In the genomic region with DNA sequence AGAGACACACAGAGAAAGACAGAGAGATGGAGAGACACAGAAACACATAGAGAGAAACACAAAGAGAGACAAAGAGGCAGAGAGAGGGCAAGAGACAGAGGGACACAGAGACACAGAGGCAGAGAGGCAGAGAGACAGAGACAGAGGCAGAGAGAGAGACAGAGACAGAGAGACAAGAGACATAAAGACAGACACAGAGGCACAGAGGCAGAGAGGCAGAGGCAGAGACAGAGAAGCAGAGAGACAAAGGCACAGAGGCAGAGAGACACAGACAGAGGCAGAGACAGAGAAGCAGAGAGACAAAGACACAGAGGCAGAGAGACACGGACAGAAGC, we compare ENCODE assay signal across 15 cellular contexts. TPM values are rescaled to one million over a fixed set of nuclear protein-coding genes. Genes with fewer than 3 reads are reported as not detected.
DNase-seq lines count a peak whose midpoint lies in the region; ATAC-seq and TF ChIP-seq lines count a peak whose summit lies in the region.
"Had no signal": no experiment of that assay in that cellular context is flagged by ENCODE, and none has a peak within 500 bp of the region (broad histone marks: within the 10 kb centered on the region; RNA-seq: fewer than 3 reads in every experiment).

No MANE protein-coding gene starts in this region.

- H3K4me3 Mint-ChIP-seq in activated naive CD4-positive, alpha-beta T cell treated with anti-CD3 and anti-CD28 coated beads, Interleukin-2, amount 50 U/mL, for 24 hours = peak overlapping the region; percentile 75
- peak overlapping the region; percentile 79 for H3K4me3 Mint-ChIP-seq in activated T-helper 17 cell treated with anti-CD3 and anti-CD28 coated beads, Interleukin-2, amount 50 U/mL, for 72 hours
- H3K4me3 Mint-ChIP-seq in type B pancreatic cell = peak overlapping the region; percentile 10

- H3K4me1 ChIP-seq in lower lobe of right lung (peaks cover 41% of the 10 kb centered on the region), osteoblast (ENCODE audit: insufficient read depth, low read length) (no peaks in the 10 kb centered on the region), A673 (ENCODE audit: insufficient read depth, low read length, poor library complexity, severe bottlenecking) (no peaks in the 10 kb centered on the region)

- no peaks in the 10 kb centered on the region for H3K27me3 Mint-ChIP-seq in activated naive CD4-positive, alpha-beta T cell treated with anti-CD3 and anti-CD28 coated beads, Interleukin-2, amount 50 U/mL, for 24 hours
- H3K27me3 Mint-ChIP-seq in activated T-helper 17 cell treated with anti-CD3 and anti-CD28 coated beads, Interleukin-2, amount 50 U/mL, for 72 hours = no peaks in the 10 kb centered on the region
- peaks cover 9% of the 10 kb centered on the region for H3K27me3 Mint-ChIP-seq in type B pancreatic cell

- no peaks in the 10 kb centered on the region for H3K9me3 Mint-ChIP-seq in activated naive CD4-positive, alpha-beta T cell treated with anti-CD3 and anti-CD28 coated beads, Interleukin-2, amount 50 U/mL, for 24 hours
- H3K9me3 Mint-ChIP-seq in activated T-helper 17 cell treated with anti-CD3 and anti-CD28 coated beads, Interleukin-2, amount 50 U/mL, for 72 hours = no peaks in the 10 kb centered on the region
- H3K9me3 Mint-ChIP-seq in type B pancreatic cell = no peaks in the 10 kb centered on the region

- peak overlapping the region; percentile 23 for H3K4me3 ChIP-seq in lower lobe of right lung
- no peak overlapping the region for H3K4me3 ChIP-seq in osteoblast (ENCODE audit: insufficient read depth, low read length)
- no peak overlapping the region for H3K4me3 ChIP-seq in A673 (ENCODE audit: low read depth, low read length, poor library complexity, severe bottlenecking)
- H3K4me3 ChIP-seq: SK-N-MC, tibial nerve had no signal

- ATAC-seq in activated T-helper 17 cell treated with anti-CD3 and anti-CD28 coated beads, Interleukin-2, amount 50 U/mL, for 72 hours (replicated peaks) = no peak
- no peak for ATAC-seq in lower lobe of right lung

- DNase-seq in activated naive CD4-positive, alpha-beta T cell treated with anti-CD3 and anti-CD28 coated beads, Interleukin-2, amount 50 U/mL, for 16 hours = no peak
- DNase-seq in lower lobe of right lung = no peak
- no peak for DNase-seq in type B pancreatic cell (ENCODE audit: extremely low spot score, unreplicated experiment)
- DNase-seq in osteoblast (ENCODE audit: insufficient read length, low spot score, missing footprints) = no peak
- no peak for DNase-seq in A673 (ENCODE audit: low spot score)
- DNase-seq in stimulated activated CD4-positive, alpha-beta T cell treated with anti-CD3 and anti-CD28 coated beads, Interleukin-2, amount 100 ng/mL, for 24 hours = no peak
- DNase-seq: NCI-H1092 treated with DMSO at 0.1 percent for 48 hours, NCI-H748 treated with DMSO at 0.1 percent for 48 hours had no signal

- H4K20me1 ChIP-seq in osteoblast (ENCODE audit: insufficient read depth, low read length) = no peaks in the 10 kb centered on the region

- POLR2A ChIA-PET in A673 (lab: Charles Lee; ENCODE audit: low non-redundant PET) = no interaction called here

- H3K27me3 ChIP-seq in lower lobe of right lung (ENCODE audit: low read depth) (no peaks in the 10 kb centered on the region), osteoblast (ENCODE audit: insufficient read depth, low read length) (no peaks in the 10 kb centered on the region), A673 (replicated peaks; ENCODE audit: insufficient read depth, low read depth, low read length, poor library complexity) (peaks cover 9% of the 10 kb centered on the region)
- H3K27me3 ChIP-seq: tibial nerve had no signal

- H3K27ac Mint-ChIP-seq in activated naive CD4-positive, alpha-beta T cell treated with anti-CD3 and anti-CD28 coated beads, Interleukin-2, amount 50 U/mL, for 24 hours = peak overlapping the region; percentile 84
- peak overlapping the region; percentile 95 for H3K27ac Mint-ChIP-seq in activated T-helper 17 cell treated with anti-CD3 and anti-CD28 coated beads, Interleukin-2, amount 50 U/mL, for 72 hours
- peak overlapping the region; percentile 19 for H3K27ac Mint-ChIP-seq in type B pancreatic cell

- no peaks in the 10 kb centered on the region for H3K79me2 ChIP-seq in osteoblast (ENCODE audit: insufficient read depth, low read length)

- intact Hi-C loops in lower lobe of right lung (cut with DNase I) = no loop called here
- intact Hi-C loops in A673 (cut with micrococcal nuclease; ENCODE audit: unreplicated experiment) = no loop called here

- H3K4me2 ChIP-seq in osteoblast (ENCODE audit: insufficient read depth, low read length) = no peak overlapping the region

- H3K36me3 ChIP-seq in lower lobe of right lung = no peaks in the 10 kb centered on the region
- no peaks in the 10 kb centered on the region for H3K36me3 ChIP-seq in osteoblast (ENCODE audit: insufficient read depth, low read length)
- H3K36me3 ChIP-seq in A673 (ENCODE audit: insufficient read depth, low read length, poor library complexity, severe bottlenecking) = no peaks in the 10 kb centered on the region
- H3K36me3 ChIP-seq: tibial nerve had no signal

- peaks cover 59% of the 10 kb centered on the region for H3K4me1 Mint-ChIP-seq in activated naive CD4-positive, alpha-beta T cell treated with anti-CD3 and anti-CD28 coated beads, Interleukin-2, amount 50 U/mL, for 24 hours
- H3K4me1 Mint-ChIP-seq in activated T-helper 17 cell treated with anti-CD3 and anti-CD28 coated beads, Interleukin-2, amount 50 U/mL, for 72 hours = peaks cover 22% of the 10 kb centered on the region
- H3K4me1 Mint-ChIP-seq in type B pancreatic cell (ENCODE audit: unreplicated experiment) = peaks cover 18% of the 10 kb centered on the region

- TF ChIP-seq CTCF in lower lobe of right lung (IDR thresholded peaks at IDR 0.05) (no peak), type B pancreatic cell (conservative IDR thresholded peaks at IDR 0.05) (no peak), osteoblast (IDR thresholded peaks at IDR 0.05; ENCODE audit: extremely low read depth, low read depth, low read length) (no peak), A673 (conservative IDR thresholded peaks at IDR 0.05; ENCODE audit: low read depth, low read length) (no peak)

- H3K27ac ChIP-seq in lower lobe of right lung = peak overlapping the region; percentile 81
- no peak overlapping the region for H3K27ac ChIP-seq in osteoblast (ENCODE audit: low read depth, low read length)
- no peak overlapping the region for H3K27ac ChIP-seq in A673 (ENCODE audit: low read depth, low read length, poor library complexity, severe bottlenecking)
- H3K27ac ChIP-seq: SK-N-MC had no signal

- H2AFZ ChIP-seq in osteoblast (ENCODE audit: low read length) = no peak overlapping the region

- no TSS peak for BruUV-seq in A673 (replicated peaks; lab: Mats Ljungman, UMichigan)

- CTCF ChIA-PET in A673 (lab: Charles Lee) = no interaction called here

- H3K9me3 ChIP-seq in lower lobe of right lung (no peaks in the 10 kb centered on the region), osteoblast (ENCODE audit: low read depth, low read length) (no peaks in the 10 kb centered on the region), A673 (ENCODE audit: low read depth, low read length, poor library complexity, severe bottlenecking) (no peaks in the 10 kb centered on the region)
- H3K9me3 ChIP-seq: tibial nerve had no signal

- no peaks in the 10 kb centered on the region for H3K36me3 Mint-ChIP-seq in activated naive CD4-positive, alpha-beta T cell treated with anti-CD3 and anti-CD28 coated beads, Interleukin-2, amount 50 U/mL, for 24 hours
- H3K36me3 Mint-ChIP-seq in activated T-helper 17 cell treated with anti-CD3 and anti-CD28 coated beads, Interleukin-2, amount 50 U/mL, for 72 hours (ENCODE audit: low read depth) = no peaks in the 10 kb centered on the region
- no peaks in the 10 kb centered on the region for H3K36me3 Mint-ChIP-seq in type B pancreatic cell

RNA-seq across cellular contexts. Expression of gene TNNI2, which starts 6.3 kb away (rescaled TPM):
- not detected for total RNA-seq in activated T-helper 17 cell treated with anti-CD3 and anti-CD28 coated beads, Interleukin-2, amount 50 U/mL, for 72 hours
- total RNA-seq in lower lobe of right lung (17.7 TPM), type B pancreatic cell (ENCODE audit: low replicate concordance) (1.7 and 3.9 TPM in 2 replicates), osteoblast (not detected in 2 replicates), A673 (2021) (not detected in 2 replicates)
- total RNA-seq: astrocyte, renal cortical epithelial cell, tibial nerve had no signal

RNA-seq across cellular contexts. Expression of gene LSP1, which starts 7.8 kb away (rescaled TPM):
- total RNA-seq in activated T-helper 17 cell treated with anti-CD3 and anti-CD28 coated beads, Interleukin-2, amount 50 U/mL, for 72 hours = 100 to 1,000 TPM; 328 to 423 TPM
- total RNA-seq in lower lobe of right lung (90.4 TPM), type B pancreatic cell (ENCODE audit: low replicate concordance) (0.50 and 0.53 TPM in 2 replicates), osteoblast (41.0 and 54.6 TPM in 2 replicates), A673 (2021) (not detected in 2 replicates)
- total RNA-seq: renal cortical epithelial cell had no signal

RNA-seq across cellular contexts. Expression of gene SYT8, which starts 10.3 kb away (rescaled TPM):
- total RNA-seq in activated T-helper 17 cell treated with anti-CD3 and anti-CD28 coated beads, Interleukin-2, amount 50 U/mL, for 72 hours = not detected
- total RNA-seq in lower lobe of right lung (18.5 TPM), type B pancreatic cell (ENCODE audit: low replicate concordance) (4.5 and 7.9 TPM in 2 replicates), osteoblast (0.36 and 0.59 TPM in 2 replicates), A673 (2021) (not detected in 2 replicates)

RNA-seq across cellular contexts. Expression of gene PRR33, which starts 46.6 kb away (rescaled TPM):
- total RNA-seq in activated T-helper 17 cell treated with anti-CD3 and anti-CD28 coated beads, Interleukin-2, amount 50 U/mL, for 72 hours = under 1 TPM in 1 of 2 donors, not detected in 1; 0.11 TPM
- total RNA-seq in lower lobe of right lung (not detected), type B pancreatic cell (ENCODE audit: low replicate concordance) (not detected in 2 replicates), osteoblast (not detected in 2 replicates), A673 (2021) (not detected in 2 replicates)
- total RNA-seq: astrocyte, lower leg skin, renal cortical epithelial cell, tibial nerve had no signal

Comparison
In these comparisons a context has a peak if more than half of its experiments do, and no peak if none do; other contexts are left out.
1. H3K27ac Mint-ChIP-seq: peak in every context shown above with its lines; median percentile 95 in activated T-helper 17 cell treated with anti-CD3 and anti-CD28 coated beads, Interleukin-2, amount 50 U/mL, for 72 hours; 84 in activated naive CD4-positive, alpha-beta T cell treated with anti-CD3 and anti-CD28 coated beads, Interleukin-2, amount 50 U/mL, for 24 hours; 19 in type B pancreatic cell.
2. H3K4me3 Mint-ChIP-seq: peak in every context shown above with its lines; median percentile 79 in activated T-helper 17 cell treated with anti-CD3 and anti-CD28 coated beads, Interleukin-2, amount 50 U/mL, for 72 hours; 75 in activated naive CD4-positive, alpha-beta T cell treated with anti-CD3 and anti-CD28 coated beads, Interleukin-2, amount 50 U/mL, for 24 hours; 10 in type B pancreatic cell.
3. RNA of gene LSP1, which starts 7.8 kb away (total RNA-seq): 328 to 423 TPM in activated T-helper 17 cell treated with anti-CD3 and anti-CD28 coated beads, Interleukin-2, amount 50 U/mL, for 72 hours, 90.4 TPM in lower lobe of right lung (single experiment) and 41.0 to 54.6 TPM in osteoblast; 0.50 to 0.53 TPM in type B pancreatic cell and not detected in A673; every median in the first group is over 10 times any median in the second.